11 cellular contexts compared by ENCODE assay signal in the genomic region with DNA sequence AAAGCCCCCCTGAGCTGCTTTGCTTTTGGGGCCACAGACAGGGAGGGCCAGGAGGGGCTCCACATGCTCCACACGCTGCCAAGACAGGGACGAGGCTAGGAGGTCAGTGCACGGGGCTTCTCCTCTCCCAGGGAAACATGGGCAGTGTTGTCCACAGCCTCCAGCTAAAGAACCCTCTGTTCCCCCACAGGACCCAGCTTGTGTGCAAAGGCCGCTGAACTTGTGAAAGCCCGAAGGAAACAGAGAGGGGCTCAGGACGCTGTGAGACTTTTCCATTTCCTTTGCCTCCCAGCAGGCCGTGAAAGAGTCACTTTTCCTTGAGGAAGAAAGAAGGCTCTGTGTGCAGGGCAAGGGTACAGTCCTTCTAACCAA. TPM values are rescaled to one million over a fixed set of nuclear protein-coding genes. Genes with fewer than 3 reads are reported as not detected.
DNase-seq lines count a peak whose midpoint lies in the region; ATAC-seq and TF ChIP-seq lines count a peak whose summit lies in the region.
"Had no signal": no experiment of that assay in that cellular context is flagged by ENCODE, and none has a peak within 500 bp of the region (broad histone marks: within the 10 kb centered on the region; RNA-seq: fewer than 3 reads in every experiment).

No MANE protein-coding gene starts in this region.

- H2AFZ ChIP-seq in hepatocyte: no peak overlapping the region

- H3K27me3 ChIP-seq in hepatocyte: no peaks in the 10 kb centered on the region
- H3K27me3 ChIP-seq in WERI-Rb-1 (ENCODE audit: insufficient read depth, low read depth, severe bottlenecking): no peaks in the 10 kb centered on the region
- H3K27me3 ChIP-seq: cardiac muscle cell had no signal

- peaks cover 17% of the 10 kb centered on the region for H3K4me1 ChIP-seq in hepatocyte (ENCODE audit: insufficient read depth)

- H3K9me3 Mint-ChIP-seq in activated naive CD4-positive, alpha-beta T cell treated with anti-CD3 and anti-CD28 coated beads, Interleukin-2, amount 10 ng/mL, durations not matched to agents 7 days and 5 days: peaks cover 6% of the 10 kb centered on the region

- no peak overlapping the region for H3K27ac Mint-ChIP-seq in activated naive CD4-positive, alpha-beta T cell treated with anti-CD3 and anti-CD28 coated beads, Interleukin-2, amount 10 ng/mL, durations not matched to agents 7 days and 5 days
- H3K27ac Mint-ChIP-seq: stimulated activated naive CD8-positive, alpha-beta T cell treated with anti-CD3 and anti-CD28 coated beads, Interleukin-15, Interleukin-2, amounts not matched to agents 100 ng/mL and 50 ng/mL, for 24 hours had no signal

- H3K4me1 Mint-ChIP-seq in activated naive CD4-positive, alpha-beta T cell treated with anti-CD3 and anti-CD28 coated beads, Interleukin-2, amount 10 ng/mL, durations not matched to agents 7 days and 5 days: no peaks in the 10 kb centered on the region

- no peaks in the 10 kb centered on the region for H3K27me3 Mint-ChIP-seq in activated naive CD4-positive, alpha-beta T cell treated with anti-CD3 and anti-CD28 coated beads, Interleukin-2, amount 10 ng/mL, durations not matched to agents 7 days and 5 days
- H3K27me3 Mint-ChIP-seq: stimulated activated naive CD8-positive, alpha-beta T cell treated with anti-CD3 and anti-CD28 coated beads, Interleukin-15, Interleukin-2, amounts not matched to agents 100 ng/mL and 50 ng/mL, for 24 hours had no signal

- H4K20me1 ChIP-seq in hepatocyte (ENCODE audit: insufficient read depth, poor library complexity, severe bottlenecking): no peaks in the 10 kb centered on the region

- H3K36me3 ChIP-seq in hepatocyte (replicated peaks; ENCODE audit: insufficient read depth, low read depth) (no peaks in the 10 kb centered on the region), WERI-Rb-1 (no peaks in the 10 kb centered on the region)
- H3K36me3 ChIP-seq: cardiac muscle cell had no signal

- no peak for DNase-seq in Right ventricle myocardium inferior (ENCODE audit: missing footprints)
- no peak for DNase-seq in cardiac septum (ENCODE audit: low spot score)
- DNase-seq in hepatocyte (ENCODE audit: low spot score): no peak
- DNase-seq in putamen (ENCODE audit: low spot score): peak; percentile 55
- no peak for DNase-seq in WERI-Rb-1
- no peak for DNase-seq in activated naive CD4-positive, alpha-beta T cell treated with anti-CD3 and anti-CD28 coated beads, Interleukin-2, amount 10 ng/mL, durations not matched to agents 7 days and 5 days
- no peak for DNase-seq in RPMI8226
- DNase-seq: activated T-cell treated with anti-CD3 and anti-CD28 coated beads for 4 hours had no signal

- H3K27ac ChIP-seq in hepatocyte (peak overlapping the region; percentile 82), WERI-Rb-1 (no peak overlapping the region)
- H3K27ac ChIP-seq: cardiac muscle cell had no signal

- intact Hi-C loops in Right ventricle myocardium inferior (cut with DNase I): loop anchor here (5.0 kb wide), 2 partner anchors 45 to 195 kb away; no protein-coding TSS in a partner anchor
- intact Hi-C loops in cardiac septum (cut with DNase I): loop anchor here (2.0 kb wide), 1 partner anchor 197 kb away; no protein-coding TSS in a partner anchor

- no peak overlapping the region for H3K4me3 Mint-ChIP-seq in activated naive CD4-positive, alpha-beta T cell treated with anti-CD3 and anti-CD28 coated beads, Interleukin-2, amount 10 ng/mL, durations not matched to agents 7 days and 5 days
- H3K4me3 Mint-ChIP-seq: stimulated activated naive CD8-positive, alpha-beta T cell treated with anti-CD3 and anti-CD28 coated beads, Interleukin-15, Interleukin-2, amounts not matched to agents 100 ng/mL and 50 ng/mL, for 24 hours had no signal

- H3K9me2 ChIP-seq in hepatocyte (replicated peaks; ENCODE audit: insufficient read depth): no peaks in the 10 kb centered on the region

- H3K4me2 ChIP-seq in hepatocyte: peak overlapping the region; percentile 34

- CTCF ChIA-PET in activated naive CD4-positive, alpha-beta T cell treated with anti-CD3 and anti-CD28 coated beads, Interleukin-2, amount 10 ng/mL, durations not matched to agents 7 days and 5 days (lab: Charles Lee): no interaction called here

- no peaks in the 10 kb centered on the region for H3K36me3 Mint-ChIP-seq in activated naive CD4-positive, alpha-beta T cell treated with anti-CD3 and anti-CD28 coated beads, Interleukin-2, amount 10 ng/mL, durations not matched to agents 7 days and 5 days

- H3K79me2 ChIP-seq in hepatocyte: no peaks in the 10 kb centered on the region

- whole genome bisulfite sequencing in hepatocyte (ENCODE audit: low lambda C conversion rate, missing lambda C conversion rate): 43% methylated on average over 7 of the region's 7 CpGs

- TF ChIP-seq CTCF in hepatocyte (IDR thresholded peaks at IDR 0.05; ENCODE audit: poor library complexity) (no peak), WERI-Rb-1 (IDR thresholded peaks at IDR 0.05; ENCODE audit: low read depth, low read length) (no peak)

- peak; percentile 67 for ATAC-seq in Right ventricle myocardium inferior
- no peak for ATAC-seq in GM21619 (IDR thresholded peaks at IDR 0.05; ENCODE audit: unreplicated experiment)

- peaks cover 6% of the 10 kb centered on the region for H3K9me3 ChIP-seq in hepatocyte (ENCODE audit: low read depth)
- no peaks in the 10 kb centered on the region for H3K9me3 ChIP-seq in WERI-Rb-1 (ENCODE audit: severe bottlenecking)

- no peak overlapping the region for H3K4me3 ChIP-seq in hepatocyte
- no peak overlapping the region for H3K4me3 ChIP-seq in WERI-Rb-1 (ENCODE audit: low read depth, low read length)
- H3K4me3 ChIP-seq: cardiac muscle cell had no signal

RNA-seq across cellular contexts. Expression of a gene that starts 9.7 kb away (rescaled TPM):
- total RNA-seq in Right ventricle myocardium inferior (1.8 TPM), cardiac septum (1.8 TPM), hepatocyte (2.7 and 10.4 TPM in 2 replicates)
- polyA plus RNA-seq in hepatocyte: 9.6 and 11.8 TPM in 2 replicates
